29 cellular contexts compared by ENCODE assay signal in the genomic region with DNA sequence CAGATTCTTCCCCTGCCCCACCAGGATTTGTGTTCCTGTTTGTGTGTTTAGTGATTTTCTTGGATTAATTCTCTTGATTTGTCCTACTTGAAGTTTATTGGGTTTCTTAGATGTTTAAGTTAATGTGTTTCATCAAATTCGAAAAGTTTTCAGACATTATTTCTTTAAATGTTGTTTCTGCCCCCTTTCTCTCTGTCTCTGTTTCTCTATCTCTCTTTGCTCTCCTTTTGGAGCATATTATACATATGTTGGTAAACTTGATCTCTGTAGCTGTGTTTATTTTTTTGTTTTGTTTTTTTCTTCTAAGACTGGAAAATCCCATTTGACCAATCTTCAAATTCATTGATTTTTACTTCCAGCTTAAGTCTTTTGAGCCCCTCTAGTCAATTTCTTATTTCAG.
"Had no signal": no experiment of that assay in that cellular context is flagged by ENCODE, and none has a peak within 500 bp of the region (broad histone marks: within the 10 kb centered on the region; RNA-seq: fewer than 3 reads in every experiment).

No MANE protein-coding gene starts in this region.

- H3K27me3 ChIP-seq: stomach, suprapubic skin, testis, thyroid gland, tibial artery, tibial nerve, transverse colon, upper lobe of left lung, upper lobe of right lung, uterus, vagina had no signal

- H3K4me3 ChIP-seq: stomach, suprapubic skin, testis, thoracic aorta, thyroid gland, tibial artery, tibial nerve, transverse colon, upper lobe of left lung, upper lobe of right lung, uterus, vagina had no signal

- H3K4me1 ChIP-seq: stomach, suprapubic skin, testis, thyroid gland, tibial artery, tibial nerve, transverse colon, upper lobe of left lung, upper lobe of right lung, uterus had no signal

- H3K9me3 Mint-ChIP-seq: stimulated activated effector memory CD8-positive, alpha-beta T cell treated with anti-CD3 and anti-CD28 coated beads, Interleukin-12 subunit alpha, Interleukin-12 subunit beta, amount 100 ng/mL, for 72 hours had no signal

- H3K4me1 Mint-ChIP-seq: stimulated activated effector memory CD8-positive, alpha-beta T cell treated with anti-CD3 and anti-CD28 coated beads, Interleukin-12 subunit alpha, Interleukin-12 subunit beta, amount 100 ng/mL, for 72 hours; stimulated activated memory B cell treated with anti-CD40 and anti-IgM and Interleukin-4, amounts not matched to agents 10 μg/mL and 1 μg/mL and 100 μg/mL, for 72 hours; stimulated activated naive B cell treated with anti-CD40 and anti-IgM and Interleukin-4, amounts not matched to agents 10 μg/mL and 1 μg/mL and 100 μg/mL, for 72 hours; stimulated activated naive CD8-positive, alpha-beta T cell treated with anti-CD3 and anti-CD28 coated beads, Interleukin-15, amount 100 ng/mL, for 72 hours had no signal

- H3K27ac ChIP-seq: stomach, suprapubic skin, testis, thoracic aorta, thyroid gland, tibial artery, tibial nerve, transverse colon, upper lobe of left lung, upper lobe of right lung, uterus, vagina had no signal

- H3K27ac Mint-ChIP-seq: stimulated activated effector memory CD8-positive, alpha-beta T cell treated with anti-CD3 and anti-CD28 coated beads, Interleukin-12 subunit alpha, Interleukin-12 subunit beta, amount 100 ng/mL, for 72 hours; stimulated activated memory B cell treated with anti-CD40 and anti-IgM and Interleukin-4, amounts not matched to agents 10 μg/mL and 1 μg/mL and 100 μg/mL, for 72 hours; stimulated activated naive B cell treated with anti-CD40 and anti-IgM and Interleukin-4, amounts not matched to agents 10 μg/mL and 1 μg/mL and 100 μg/mL, for 72 hours; stimulated activated naive CD8-positive, alpha-beta T cell treated with anti-CD3 and anti-CD28 coated beads, Interleukin-15, amount 100 ng/mL, for 72 hours; stimulated activated naive CD8-positive, alpha-beta T cell treated with anti-CD3 and anti-CD28 coated beads, Interleukin-15, Interleukin-2, amounts not matched to agents 100 ng/mL and 50 ng/mL, for 24 hours; type B pancreatic cell had no signal

- DNase-seq: stimulated activated CD4-positive, alpha-beta T cell treated with anti-CD3 and anti-CD28 coated beads, Interleukin-2, amount 100 ng/mL, for 48 hours; stimulated activated CD4-positive, alpha-beta T cell treated with anti-CD3 and anti-CD28 coated beads, Interleukin-4, amount 100 ng/mL, for 1 hour; stimulated activated CD4-positive, alpha-beta T cell treated with anti-CD3 and anti-CD28 coated beads, Interleukin-4, amount 100 ng/mL, for 24 hours; stimulated activated CD4-positive, alpha-beta T cell treated with anti-CD3 and anti-CD28 coated beads, Interleukin-4, amount 100 ng/mL, for 4 hours; stimulated activated CD8-positive, alpha-beta memory T cell treated with anti-CD3 and anti-CD28 coated beads, Interleukin-4, amount 100 ng/mL, for 48 hours; stimulated activated naive B cell treated with anti-CD40 and anti-IgM and Interleukin-4, amounts not matched to agents 10 μg/mL and 1 μg/mL and 100 μg/mL, for 72 hours; stimulated activated naive CD4-positive, alpha-beta T cell; stimulated activated naive CD4-positive, alpha-beta T cell treated with Interleukin-2 at 50 U/mL for 16 hours; stimulated activated naive CD8-positive, alpha-beta T cell treated with anti-CD3 and anti-CD28 coated beads, Interleukin-15, amount 100 ng/mL, for 72 hours; stimulated activated naive CD8-positive, alpha-beta T cell treated with anti-CD3 and anti-CD28 coated beads, Interleukin-15, Interleukin-2, amounts not matched to agents 100 U/mL and 50 U/mL, for 24 hours; stomach; substantia nigra; testis; thyroid gland; tibial artery; transverse colon; trophoblast cell; upper lobe of left lung; upper lobe of right lung; uterus had no signal

- H3K36me3 ChIP-seq: thyroid gland, uterus had no signal

- H3K27me3 Mint-ChIP-seq: stimulated activated memory B cell treated with anti-CD40 and anti-IgM and Interleukin-4, amounts not matched to agents 10 μg/mL and 1 μg/mL and 100 μg/mL, for 72 hours; stimulated activated naive B cell treated with anti-CD40 and anti-IgM and Interleukin-4, amounts not matched to agents 10 μg/mL and 1 μg/mL and 100 μg/mL, for 72 hours; stimulated activated naive CD8-positive, alpha-beta T cell treated with anti-CD3 and anti-CD28 coated beads, Interleukin-15, amount 100 ng/mL, for 72 hours; stimulated activated naive CD8-positive, alpha-beta T cell treated with anti-CD3 and anti-CD28 coated beads, Interleukin-15, Interleukin-2, amounts not matched to agents 100 ng/mL and 50 ng/mL, for 24 hours; type B pancreatic cell had no signal

- FAIRE-seq: urothelium cell line had no signal

- H3K4me3 Mint-ChIP-seq: stimulated activated effector memory CD8-positive, alpha-beta T cell treated with anti-CD3 and anti-CD28 coated beads, Interleukin-12 subunit alpha, Interleukin-12 subunit beta, amount 100 ng/mL, for 72 hours; stimulated activated memory B cell treated with anti-CD40 and anti-IgM and Interleukin-4, amounts not matched to agents 10 μg/mL and 1 μg/mL and 100 μg/mL, for 72 hours; stimulated activated naive B cell treated with anti-CD40 and anti-IgM and Interleukin-4, amounts not matched to agents 10 μg/mL and 1 μg/mL and 100 μg/mL, for 72 hours; stimulated activated naive CD8-positive, alpha-beta T cell treated with anti-CD3 and anti-CD28 coated beads, Interleukin-15, amount 100 ng/mL, for 72 hours; stimulated activated naive CD8-positive, alpha-beta T cell treated with anti-CD3 and anti-CD28 coated beads, Interleukin-15, Interleukin-2, amounts not matched to agents 100 ng/mL and 50 ng/mL, for 24 hours; type B pancreatic cell had no signal

- H3K9me3 ChIP-seq: suprapubic skin, testis, thyroid gland, tibial artery, upper lobe of right lung, uterus, vagina had no signal

- ATAC-seq: stimulated activated effector memory CD8-positive, alpha-beta T cell treated with anti-CD3 and anti-CD28 coated beads, Interleukin-12 subunit alpha, Interleukin-12 subunit beta, amount 100 ng/mL, for 72 hours; stimulated activated memory B cell treated with anti-CD40 and anti-IgM and Interleukin-4, amounts not matched to agents 10 μg/mL and 1 μg/mL and 100 μg/mL, for 72 hours; stimulated activated naive B cell treated with anti-CD40 and anti-IgM and Interleukin-4, amounts not matched to agents 10 μg/mL and 1 μg/mL and 100 μg/mL, for 72 hours; stimulated activated naive CD8-positive, alpha-beta T cell treated with anti-CD3 and anti-CD28 coated beads, Interleukin-15, amount 100 ng/mL, for 72 hours; stimulated activated naive CD8-positive, alpha-beta T cell treated with anti-CD3 and anti-CD28 coated beads, Interleukin-15, Interleukin-2, amounts not matched to agents 100 U/mL and 50 U/mL, for 24 hours; upper lobe of right lung had no signal
